ENCODE assay signal across 24 cellular contexts in the genomic region with DNA sequence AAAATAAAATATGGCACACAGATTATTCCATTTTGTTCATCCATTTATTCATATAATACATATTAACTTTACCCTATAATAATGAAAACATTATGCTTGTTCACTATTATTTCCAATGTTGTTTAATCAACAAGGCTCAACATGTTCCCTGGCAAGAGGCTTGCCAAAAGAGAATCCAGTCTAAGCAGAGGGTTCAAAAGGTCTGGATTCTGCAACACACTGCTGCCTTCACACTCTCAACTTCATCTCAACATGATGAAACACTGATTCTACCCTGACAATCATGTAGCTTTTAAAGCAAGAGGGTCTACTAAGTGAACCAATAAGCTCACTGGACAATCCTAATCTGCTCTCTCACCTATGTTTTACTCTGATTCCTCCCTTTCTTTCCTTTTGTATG.
DNase-seq lines count a peak whose midpoint lies in the region; ATAC-seq, FAIRE-seq and TF ChIP-seq lines count a peak whose summit lies in the region.
"Had no signal": no experiment of that assay in that cellular context is flagged by ENCODE, and none has a peak within 500 bp of the region (broad histone marks: within the 10 kb centered on the region; RNA-seq: fewer than 3 reads in every experiment).

No MANE protein-coding gene starts in this region.

- peak overlapping the region; percentile 61; the same call in 1 of the 2 replicates for H3K4me3 Mint-ChIP-seq in HFFc6
- H3K4me3 Mint-ChIP-seq in brain, result no peak overlapping the region
- H3K4me3 Mint-ChIP-seq: CD4-positive, alpha-beta T cell had no signal

- H3K4me1 ChIP-seq in pancreas, result no peaks in the 10 kb centered on the region
- H3K4me1 ChIP-seq: BLaER1 had no signal

- H3K9me3 ChIP-seq in pancreas, result no peaks in the 10 kb centered on the region
- H3K9me3 ChIP-seq: BLaER1, MG63, SK-N-SH had no signal

- DNase-seq in HFFc6 (no peak), fibroblast of villous mesenchyme (ENCODE audit: low read depth) (peak; percentile 28), pancreas (no peak), posterior vena cava (ENCODE audit: low spot score) (no peak)
- DNase-seq: CD4-positive, alpha-beta T cell; COR-L47; DMS79; H7; Kasumi-1; MG63; NCI-H1092; NCI-H1436 treated with DMSO at 0.1 percent for 48 hours; NCI-H2029 treated with DMSO at 0.1 percent for 48 hours; NCI-H226; NCI-H510A treated with DMSO at 0.1 percent for 48 hours; NCI-H774; NK-92 treated with Interleukin-12 subunit alpha and Interleukin-12 subunit beta, amount 100 ng/mL, for 24 hours; SIG-M5; SK-N-SH had no signal

- H3K36me3 ChIP-seq in pancreas, result no peaks in the 10 kb centered on the region
- H3K36me3 ChIP-seq: BLaER1 had no signal

- ATAC-seq in pancreas, result no peak
- ATAC-seq in HG03196 (IDR thresholded peaks at IDR 0.05; ENCODE audit: unreplicated experiment), result no peak
- ATAC-seq in HG03108 (IDR thresholded peaks at IDR 0.05; ENCODE audit: unreplicated experiment), result no peak

- intact Hi-C loops in pancreas (cut with DNase I) (no loop called here), posterior vena cava (cut with DNase I) (no loop called here)

- H3K27ac Mint-ChIP-seq in HFFc6 (peak overlapping the region; percentile 91), brain (peak overlapping the region in 3 of 5 experiments; percentile 6 to 47 (median 33))
- H3K27ac Mint-ChIP-seq: CD4-positive, alpha-beta T cell had no signal

- H3K27ac ChIP-seq in pancreas, result no peak overlapping the region
- H3K27ac ChIP-seq: BLaER1 had no signal

- H3K27me3 Mint-ChIP-seq in HFFc6 (ENCODE audit: insufficient read depth) (no peaks in the 10 kb centered on the region), brain (no peaks in the 10 kb centered on the region)
- H3K27me3 Mint-ChIP-seq: CD4-positive, alpha-beta T cell had no signal

- H3K4me1 Mint-ChIP-seq in HFFc6 (ENCODE audit: low read depth) (peaks cover 18% of the 10 kb centered on the region), brain (peaks cover 28% of the 10 kb centered on the region)

- H3K9me3 Mint-ChIP-seq in HFFc6 (no peaks in the 10 kb centered on the region), brain (peaks cover 0 to 2% (median 0%) of the 10 kb centered on the region in 5 experiments)

- peaks cover 13% of the 10 kb centered on the region; the same call in 1 of the 2 replicates for H3K36me3 Mint-ChIP-seq in HFFc6 (ENCODE audit: low read depth)
- H3K36me3 Mint-ChIP-seq in brain, result peaks cover 22% of the 10 kb centered on the region

- peaks cover 0 to 3% (median 0%) of the 10 kb centered on the region in 4 donors for H3K27me3 ChIP-seq in pancreas
- H3K27me3 ChIP-seq: MG63 had no signal

- H3K4me3 ChIP-seq in fibroblast of villous mesenchyme (ENCODE audit: low read depth, low read length), result no peak overlapping the region
- H3K4me3 ChIP-seq in pancreas, result no peak overlapping the region
- H3K4me3 ChIP-seq: BLaER1, MG63 had no signal

- peak; percentile 57 for FAIRE-seq in pancreas (lab: Jason Lieb, UNC)
- FAIRE-seq: GM19239 had no signal

- TF ChIP-seq CTCF in HFFc6 (IDR thresholded peaks at IDR 0.05) (no peak), brain (conservative IDR thresholded peaks at IDR 0.05) (no peak), fibroblast of villous mesenchyme (IDR thresholded peaks at IDR 0.05; ENCODE audit: insufficient read depth, low read depth, low read length) (no peak), pancreas (IDR thresholded peaks at IDR 0.05) (no peak)
